In the genomic region with DNA sequence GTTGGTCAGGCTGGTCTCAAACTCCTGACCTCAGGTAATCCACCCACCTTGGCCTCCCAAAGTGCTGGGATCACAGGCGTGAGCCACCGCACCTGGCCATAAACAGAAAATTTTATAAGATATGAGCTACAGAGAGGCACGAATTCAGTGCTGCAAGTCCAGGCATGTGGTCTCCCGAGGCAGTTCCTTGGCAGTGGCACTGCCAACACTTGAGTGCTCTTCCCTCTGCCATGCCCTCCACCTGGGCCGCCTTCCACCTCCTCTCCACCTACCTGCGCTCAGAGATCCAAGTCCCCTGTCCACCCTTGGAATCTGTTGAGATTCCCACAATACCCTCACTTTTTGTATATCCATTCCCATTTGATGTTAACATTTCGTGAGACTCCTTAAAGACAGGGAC, we compare ENCODE assay signal across 22 cellular contexts.
"Had no signal": no experiment of that assay in that cellular context is flagged by ENCODE, and none has a peak within 500 bp of the region (broad histone marks: within the 10 kb centered on the region; RNA-seq: fewer than 3 reads in every experiment).

No MANE protein-coding gene starts in this region.

- H2AFZ ChIP-seq: neural progenitor cell had no signal

- H3K9me3 ChIP-seq: lower lobe of right lung, right atrium auricular region, spleen, tibial nerve, uterus had no signal

- H3K27me3 ChIP-seq: brain microvascular endothelial cell, neural progenitor cell, right atrium auricular region, spleen, tibial nerve, uterus had no signal

- H3K36me3 ChIP-seq: brain microvascular endothelial cell, neural progenitor cell, uterus had no signal

- H3K27me3 Mint-ChIP-seq: activated T-cell treated with anti-CD3 and anti-CD28 coated beads, Interleukin-2, amount 50 U/mL, for 24 hours; activated T-helper 17 cell treated with anti-CD3 and anti-CD28 coated beads, Interleukin-2, amount 50 U/mL, for 72 hours; effector memory CD8-positive, alpha-beta T cell; progenitor cell of endocrine pancreas; stimulated activated naive CD8-positive, alpha-beta T cell treated with anti-CD3 and anti-CD28 coated beads, Interleukin-15, amount 100 ng/mL, for 72 hours; T-cell had no signal

- H3K4me3 ChIP-seq: lower lobe of right lung, neural progenitor cell, right atrium auricular region, spleen, tibial nerve, uterus had no signal

- H3K4me2 ChIP-seq: neural progenitor cell had no signal

- H3K4me1 ChIP-seq: neural progenitor cell, uterus had no signal

- H3K9ac ChIP-seq: neural progenitor cell had no signal

- ATAC-seq: activated naive CD4-positive, alpha-beta T cell treated with anti-CD3 and anti-CD28 coated beads, Interleukin-2, amount 50 U/mL, for 72 hours; activated T-helper 17 cell treated with anti-CD3 and anti-CD28 coated beads, Interleukin-2, amount 50 U/mL, for 72 hours; effector memory CD8-positive, alpha-beta T cell; lower lobe of right lung; stimulated activated naive CD8-positive, alpha-beta T cell treated with anti-CD3 and anti-CD28 coated beads, Interleukin-15, amount 100 ng/mL, for 72 hours; T-cell had no signal

- H3K36me3 Mint-ChIP-seq: activated naive CD4-positive, alpha-beta T cell treated with anti-CD3 and anti-CD28 coated beads, Interleukin-2, amount 50 U/mL, for 72 hours; naive B cell had no signal

- H3K27ac ChIP-seq: brain microvascular endothelial cell, lower lobe of right lung, neural progenitor cell, right atrium auricular region, spleen, tibial nerve had no signal

- H3K4me3 Mint-ChIP-seq: activated T-cell treated with anti-CD3 and anti-CD28 coated beads, Interleukin-2, amount 50 U/mL, for 24 hours; activated T-helper 17 cell treated with anti-CD3 and anti-CD28 coated beads, Interleukin-2, amount 50 U/mL, for 72 hours; effector memory CD8-positive, alpha-beta T cell; naive B cell; neural progenitor cell; stimulated activated naive CD8-positive, alpha-beta T cell treated with anti-CD3 and anti-CD28 coated beads, Interleukin-15, amount 100 ng/mL, for 72 hours; T-cell had no signal

- H3K27ac Mint-ChIP-seq: activated naive CD4-positive, alpha-beta T cell treated with anti-CD3 and anti-CD28 coated beads, Interleukin-2, amount 50 U/mL, for 72 hours; activated T-cell treated with anti-CD3 and anti-CD28 coated beads, Interleukin-2, amount 50 U/mL, for 24 hours; activated T-helper 17 cell treated with anti-CD3 and anti-CD28 coated beads, Interleukin-2, amount 50 U/mL, for 72 hours; effector memory CD8-positive, alpha-beta T cell; neural progenitor cell; progenitor cell of endocrine pancreas; stimulated activated naive CD8-positive, alpha-beta T cell treated with anti-CD3 and anti-CD28 coated beads, Interleukin-15, amount 100 ng/mL, for 72 hours; T-cell had no signal

- H3K9me3 Mint-ChIP-seq: activated naive CD4-positive, alpha-beta T cell treated with anti-CD3 and anti-CD28 coated beads, Interleukin-2, amount 50 U/mL, for 72 hours; activated T-cell treated with anti-CD3 and anti-CD28 coated beads, Interleukin-2, amount 50 U/mL, for 24 hours; activated T-helper 17 cell treated with anti-CD3 and anti-CD28 coated beads, Interleukin-2, amount 50 U/mL, for 72 hours; effector memory CD8-positive, alpha-beta T cell; neural progenitor cell; stimulated activated naive CD8-positive, alpha-beta T cell treated with anti-CD3 and anti-CD28 coated beads, Interleukin-15, amount 100 ng/mL, for 72 hours; T-cell had no signal

- H3K4me1 Mint-ChIP-seq: activated T-helper 17 cell treated with anti-CD3 and anti-CD28 coated beads, Interleukin-2, amount 50 U/mL, for 72 hours; stimulated activated naive CD8-positive, alpha-beta T cell treated with anti-CD3 and anti-CD28 coated beads, Interleukin-15, amount 100 ng/mL, for 72 hours had no signal

- DNase-seq: activated CD4-positive, alpha-beta T cell treated with anti-CD3 and anti-CD28 coated beads for 1 hour; activated CD8-positive, alpha-beta memory T cell treated with anti-CD3 and anti-CD28 coated beads for 24 hours; activated CD8-positive, alpha-beta memory T cell treated with anti-CD3 and anti-CD28 coated beads, Interleukin-2, amount 50 U/mL, for 4 hours; activated T-cell treated with anti-CD3 and anti-CD28 coated beads, Interleukin-2, amount 50 U/mL, for 24 hours; aorta; brain microvascular endothelial cell; caudate nucleus; effector memory CD8-positive, alpha-beta T cell; kidney; lower lobe of right lung; naive B cell; spleen; stimulated activated CD4-positive, alpha-beta T cell treated with anti-CD3 and anti-CD28 coated beads, Interleukin-4, amount 100 ng/mL, for 4 hours; stimulated activated naive CD8-positive, alpha-beta T cell treated with anti-CD3 and anti-CD28 coated beads, Interleukin-15, amount 100 ng/mL, for 72 hours; T-cell; uterus had no signal
